ENCODE assay signal across 8 cellular contexts in the genomic region with DNA sequence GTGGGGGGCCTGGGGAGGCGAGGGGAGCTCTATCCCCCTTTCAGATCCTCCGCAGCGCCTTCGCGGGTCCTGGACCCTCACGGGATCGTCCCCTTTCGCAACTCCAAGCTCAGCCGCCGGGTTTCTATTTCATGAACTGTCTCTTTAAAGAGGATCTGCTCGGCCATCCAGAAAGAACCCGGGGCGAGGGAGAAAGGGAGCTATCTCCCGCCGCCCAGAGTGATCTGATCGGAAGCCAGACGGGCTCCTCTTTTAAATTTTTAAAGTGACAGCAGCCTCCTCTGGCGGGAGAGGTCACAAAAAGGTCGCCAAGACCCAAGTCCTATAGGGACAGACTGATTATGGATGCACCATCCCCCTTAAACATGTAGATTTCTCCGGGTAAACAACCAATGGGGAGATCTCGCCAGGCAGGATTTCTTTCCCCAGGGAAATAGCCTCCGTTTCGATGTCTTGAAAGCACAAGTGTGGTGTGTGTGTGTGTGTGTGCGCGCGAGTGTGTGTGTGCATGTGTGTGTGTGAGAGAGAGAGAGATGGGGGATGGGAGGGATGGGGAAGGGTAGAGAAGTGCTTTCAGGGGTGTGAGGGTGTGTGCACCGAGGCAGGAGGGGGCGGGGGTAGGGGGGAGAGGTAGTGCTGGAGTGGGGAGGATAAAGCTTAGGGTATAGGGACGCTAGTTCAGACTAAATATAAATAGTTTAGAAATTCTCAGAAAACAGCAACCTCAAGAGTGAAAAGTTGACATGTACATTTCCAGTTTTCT.
DNase-seq lines count a peak whose midpoint lies in the region; ATAC-seq and TF ChIP-seq lines count a peak whose summit lies in the region.

No MANE protein-coding gene starts in this region.

- no peaks in the 10 kb centered on the region for H3K9me2 ChIP-seq in DOHH2 (replicated peaks; ENCODE audit: control insufficient read depth, low read length)

- no peak overlapping the region for H3K27ac ChIP-seq in DOHH2 (ENCODE audit: low read depth, low read length)
- H3K27ac ChIP-seq in naive thymus-derived CD4-positive, alpha-beta T cell (ENCODE audit: low read depth, low read length), result no peak overlapping the region

- 0 out of 2 replicates have a peak overlapping the region, but pooled peaks have one; percentile 22 for H3K4me2 ChIP-seq in DOHH2 (ENCODE audit: low read length)

- no peaks in the 10 kb centered on the region for H3K36me3 ChIP-seq in DOHH2 (ENCODE audit: control insufficient read depth, low read length)
- H3K36me3 ChIP-seq in naive thymus-derived CD4-positive, alpha-beta T cell (ENCODE audit: control insufficient read depth in 2 of 3, insufficient read depth in 3 of 3, low read length in 3 of 3), result no peaks in the 10 kb centered on the region

- H3K27ac Mint-ChIP-seq in activated B cell treated with CpG ODN at 0.5 μM for 24 hours, result no peak overlapping the region
- H3K27ac Mint-ChIP-seq in naive thymus-derived CD4-positive, alpha-beta T cell, result peak overlapping the region in 1 of 9 donors; percentile 30

- peaks cover 56% of the 10 kb centered on the region for H3K27me3 Mint-ChIP-seq in activated B cell treated with CpG ODN at 0.5 μM for 24 hours
- peaks cover 74 to 88% (median 79%) of the 10 kb centered on the region in 5 donors for H3K27me3 Mint-ChIP-seq in naive thymus-derived CD4-positive, alpha-beta T cell

- peaks cover 62% of the 10 kb centered on the region for H3K27me3 ChIP-seq in DOHH2 (ENCODE audit: control insufficient read depth, low read length)
- peaks cover 5 to 30% of the 10 kb centered on the region in 2 donors for H3K27me3 ChIP-seq in naive thymus-derived CD4-positive, alpha-beta T cell (ENCODE audit: control insufficient read depth in 2 of 2, insufficient read depth in 2 of 2, low read length in 2 of 2)

- H3K4me3 Mint-ChIP-seq in activated B cell treated with CpG ODN at 0.5 μM for 24 hours, result peak overlapping the region; percentile 55
- peak overlapping the region; percentile 35 to 81 (median 66) for H3K4me3 Mint-ChIP-seq in naive thymus-derived CD4-positive, alpha-beta T cell

- no peaks in the 10 kb centered on the region for H3K79me2 ChIP-seq in DOHH2 (ENCODE audit: control insufficient read depth, low read length)

- intact Hi-C loops in activated B cell treated with CpG ODN at 0.5 μM for 24 hours (cut with micrococcal nuclease), result loop anchor here (2.0 to 10.0 kb wide), 4 partner anchors 283 to 1665 kb away; a partner anchor contains a TSS
- intact Hi-C loops in naive thymus-derived CD4-positive, alpha-beta T cell (cut with micrococcal nuclease), result loop anchor here (1.0 to 5.0 kb wide), 3 partner anchors 150 to 514 kb away; no protein-coding TSS in a partner anchor

- H3K4me3 ChIP-seq in DOHH2 (ENCODE audit: low read length), result no peak overlapping the region
- H3K4me3 ChIP-seq in fibroblast of pulmonary artery (replicated peaks; ENCODE audit: low read depth, low read length), result peak overlapping the region; percentile 75
- no peak overlapping the region for H3K4me3 ChIP-seq in naive thymus-derived CD4-positive, alpha-beta T cell (ENCODE audit: low read length)

- peaks cover 23% of the 10 kb centered on the region for H3K4me1 Mint-ChIP-seq in activated B cell treated with CpG ODN at 0.5 μM for 24 hours
- H3K4me1 Mint-ChIP-seq in naive thymus-derived CD4-positive, alpha-beta T cell, result peaks cover 13 to 32% (median 23%) of the 10 kb centered on the region in 7 donors

- no peaks in the 10 kb centered on the region for H3K4me1 ChIP-seq in DOHH2 (ENCODE audit: control insufficient read depth, low read length)
- H3K4me1 ChIP-seq in naive thymus-derived CD4-positive, alpha-beta T cell (ENCODE audit: control insufficient read depth in 2 of 2, insufficient read depth in 2 of 2, low read length in 2 of 2), result peaks cover 7 to 9% of the 10 kb centered on the region in 2 donors

- no peaks in the 10 kb centered on the region for H3K36me3 Mint-ChIP-seq in activated B cell treated with CpG ODN at 0.5 μM for 24 hours (ENCODE audit: low read depth)
- H3K36me3 Mint-ChIP-seq in naive thymus-derived CD4-positive, alpha-beta T cell, result peaks cover 0 to 6% (median 0%) of the 10 kb centered on the region in 5 donors

- ATAC-seq in activated B cell treated with CpG ODN at 0.5 μM for 24 hours (ENCODE audit: low read depth) (no peak), GM19351 (IDR thresholded peaks at IDR 0.05; ENCODE audit: unreplicated experiment) (no peak)
- no peak for ATAC-seq in naive thymus-derived CD4-positive, alpha-beta T cell

- CTCF ChIA-PET in activated B cell treated with CpG ODN at 0.5 μM for 24 hours (lab: Charles Lee), result no interaction called here
- CTCF ChIA-PET in naive thymus-derived CD4-positive, alpha-beta T cell (lab: Charles Lee), result no interaction called here

- TF ChIP-seq CTCF in DOHH2 (IDR thresholded peaks at IDR 0.05; ENCODE audit: low read depth, low read length, poor library complexity, severe bottlenecking), result no peak
- no peak for TF ChIP-seq CTCF in activated B cell treated with CpG ODN at 0.5 μM for 24 hours (IDR thresholded peaks at IDR 0.05)
- no peak for TF ChIP-seq CTCF in fibroblast of pulmonary artery (IDR thresholded peaks at IDR 0.05; ENCODE audit: low read length, missing control alignments)
- TF ChIP-seq CTCF in GM13977 (IDR thresholded peaks at IDR 0.05; ENCODE audit: extremely low read depth, insufficient read depth, missing control alignments), result no peak

- POLR2A ChIA-PET in activated B cell treated with CpG ODN at 0.5 μM for 24 hours (lab: Charles Lee), result no interaction called here
- POLR2A ChIA-PET in naive thymus-derived CD4-positive, alpha-beta T cell (lab: Charles Lee), result no interaction called here

- H4K20me1 ChIP-seq in DOHH2 (ENCODE audit: control insufficient read depth, insufficient read depth, low read depth, low read length), result no peaks in the 10 kb centered on the region

- in situ Hi-C loops in GM13977 (cut with MboI; ENCODE audit: low pct_unique_long_range_greater_than_20kb, low sequenced_read_pairs, unreplicated experiment), result no loop called here

- H3K9me3 ChIP-seq in DOHH2 (ENCODE audit: control insufficient read depth, insufficient read depth, low read length), result no peaks in the 10 kb centered on the region
- H3K9me3 ChIP-seq in naive thymus-derived CD4-positive, alpha-beta T cell (ENCODE audit: control insufficient read depth in 2 of 3, low read length in 3 of 3), result no peaks in the 10 kb centered on the region

- DNase-seq in NCI-H1048 (lab: John Stamatoyannopoulos, UW) (peak; percentile 31), activated B cell treated with CpG ODN at 0.5 μM for 24 hours (peak; percentile 14), fibroblast of pulmonary artery (ENCODE audit: low read depth) (peak; percentile 86), GM13977 (ENCODE audit: low spot score) (no peak)
- peak in 1 of 9 donors; percentile 1 for DNase-seq in naive thymus-derived CD4-positive, alpha-beta T cell
- no peak for DNase-seq in effector CD4-positive, alpha-beta T cell

- H3K9me3 Mint-ChIP-seq in activated B cell treated with CpG ODN at 0.5 μM for 24 hours, result no peaks in the 10 kb centered on the region
- peaks cover 0 to 19% (median 5%) of the 10 kb centered on the region in 11 donors for H3K9me3 Mint-ChIP-seq in naive thymus-derived CD4-positive, alpha-beta T cell

- no peaks in the 10 kb centered on the region for H3F3A ChIP-seq in DOHH2 (ENCODE audit: control insufficient read depth, insufficient read depth)

Comparison
In these comparisons a context has a peak if more than half of its experiments do, and no peak if none do; other contexts are left out.
1. DNase-seq: peak in NCI-H1048 (single experiment), activated B cell treated with CpG ODN at 0.5 μM for 24 hours (single experiment) and fibroblast of pulmonary artery (single experiment); none in effector CD4-positive, alpha-beta T cell (single experiment) and GM13977 (single experiment).